ENCODE assay signal across 26 cellular contexts in the genomic region with DNA sequence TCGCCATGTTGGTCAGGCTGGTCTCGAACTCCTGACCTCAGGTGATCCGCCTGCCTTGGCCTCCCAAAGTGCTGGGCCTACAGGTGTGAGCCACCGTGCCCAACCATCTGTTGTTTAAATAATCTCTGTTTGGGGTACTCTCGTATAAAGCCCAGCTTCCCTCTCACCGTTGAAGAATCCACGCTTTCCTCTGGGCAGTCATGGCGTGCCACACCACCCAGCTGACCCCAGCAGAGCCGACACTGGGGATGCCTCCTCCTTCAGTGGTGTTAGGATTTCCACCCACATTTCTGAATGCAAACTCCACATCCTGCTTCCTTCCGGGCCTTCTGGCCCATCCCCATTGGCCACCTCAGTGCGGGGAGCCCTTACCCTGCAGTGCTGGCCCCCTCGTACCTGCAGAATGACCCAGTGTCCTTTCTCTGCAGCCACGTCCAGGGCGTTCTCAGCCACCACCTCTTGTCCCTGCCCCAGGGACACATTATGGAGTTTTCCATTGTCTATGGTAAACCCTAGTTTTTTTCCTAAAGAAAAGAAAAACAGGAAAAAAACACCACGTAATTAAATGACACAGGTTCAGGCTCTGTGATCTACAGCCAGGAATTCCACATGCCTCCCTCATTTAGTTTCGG.
A peak's percentile ranks its signal among the peaks of the same experiment; 100 is the strongest.
DNase-seq lines count a peak whose midpoint lies in the region; ATAC-seq, FAIRE-seq and TF ChIP-seq lines count a peak whose summit lies in the region.
"Had no signal": no experiment of that assay in that cellular context is flagged by ENCODE, and none has a peak within 500 bp of the region (broad histone marks: within the 10 kb centered on the region; RNA-seq: fewer than 3 reads in every experiment).

No MANE protein-coding gene starts in this region.

- H3K36me3 Mint-ChIP-seq in IgD-negative memory B cell = no peaks in the 10 kb centered on the region
- H3K36me3 Mint-ChIP-seq in type B pancreatic cell = no peaks in the 10 kb centered on the region
- H3K36me3 Mint-ChIP-seq: immature natural killer cell had no signal

- no peak for TF ChIP-seq CTCF in type B pancreatic cell (conservative IDR thresholded peaks at IDR 0.05)
- no peak for TF ChIP-seq CTCF in prostate gland (IDR thresholded peaks at IDR 0.05)

- H3K4me3 ChIP-seq in prostate gland = no peak overlapping the region
- H3K4me3 ChIP-seq: BLaER1 treated with 17β-estradiol and CSF1 and Interleukin-3, amounts not matched to agents 10 nM and 100 nM; esophagus muscularis mucosa; left ventricle myocardium inferior; SJSA1 had no signal

- no peaks in the 10 kb centered on the region for H3K4me1 ChIP-seq in prostate gland (replicated peaks)
- H3K4me1 ChIP-seq: SJSA1 had no signal

- H3K4me1 Mint-ChIP-seq in IgD-negative memory B cell (peaks cover 0 to 5% (median 3%) of the 10 kb centered on the region in 3 donors), type B pancreatic cell (ENCODE audit: unreplicated experiment) (peaks cover 10% of the 10 kb centered on the region)

- H3K27ac ChIP-seq in prostate gland = no peak overlapping the region
- H3K27ac ChIP-seq: BLaER1 treated with 17β-estradiol and CSF1 and Interleukin-3, amounts not matched to agents 10 nM and 100 nM; brain microvascular endothelial cell; esophagus muscularis mucosa; left ventricle myocardium inferior; SJSA1; VCaP had no signal

- no peak for FAIRE-seq in GM12891 (lab: Jason Lieb, UNC)
- FAIRE-seq: frontal cortex had no signal

- H3K4me3 Mint-ChIP-seq in IgD-negative memory B cell (peak overlapping the region in 3 of 4 donors; percentile 30 to 79 (median 70)), type B pancreatic cell (no peak overlapping the region)
- H3K4me3 Mint-ChIP-seq: immature natural killer cell had no signal

- no peaks in the 10 kb centered on the region for H3K9me3 ChIP-seq in prostate gland
- H3K9me3 ChIP-seq: BLaER1 treated with 17β-estradiol and CSF1 and Interleukin-3, amounts not matched to agents 10 nM and 100 nM; esophagus muscularis mucosa; left ventricle myocardium inferior; SJSA1 had no signal

- H3K9me3 Mint-ChIP-seq in IgD-negative memory B cell (no peaks in the 10 kb centered on the region), type B pancreatic cell (no peaks in the 10 kb centered on the region)
- H3K9me3 Mint-ChIP-seq: immature natural killer cell had no signal

- WGBS in prostate gland = 81% methylated on average over 16 of the region's 16 CpGs

- H3K27me3 ChIP-seq in prostate gland (replicated peaks; ENCODE audit: insufficient read depth) = no peaks in the 10 kb centered on the region
- H3K27me3 ChIP-seq: BLaER1 treated with 17β-estradiol and CSF1 and Interleukin-3, amounts not matched to agents 10 nM and 100 nM; brain microvascular endothelial cell; SJSA1 had no signal

- H3K36me3 ChIP-seq in prostate gland = no peaks in the 10 kb centered on the region
- H3K36me3 ChIP-seq: BLaER1 treated with 17β-estradiol and CSF1 and Interleukin-3, amounts not matched to agents 10 nM and 100 nM; brain microvascular endothelial cell; esophagus muscularis mucosa; left ventricle myocardium inferior; SJSA1 had no signal

- DNase-seq in Right ventricle myocardium inferior (ENCODE audit: missing footprints) (peak; percentile 26), left ventricle myocardium superior (no peak), islet precursor cell (peak; percentile 56), type B pancreatic cell (ENCODE audit: extremely low spot score, unreplicated experiment) (no peak), prostate gland (ENCODE audit: low spot score) (no peak), GM12891 (ENCODE audit: insufficient read length, low spot score) (no peak), NOMO-1 treated with dmso at 0.1 percent for 144 hours (lab: John Stamatoyannopoulos, UW; ENCODE audit: unreplicated experiment) (no peak)
- DNase-seq: activated CD4-positive, alpha-beta T cell treated with anti-CD3 and anti-CD28 coated beads, Interleukin-2, amount 50 U/mL, for 1 hour; activated CD8-positive, alpha-beta memory T cell treated with anti-CD3 and anti-CD28 coated beads, Interleukin-2, amount 50 U/mL, for 48 hours; brain microvascular endothelial cell; effector memory CD4-positive, alpha-beta T cell; hippocampal formation; IMR-90; left ventricle myocardium inferior; midbrain; NCI-H1105; NCI-H2029; NCI-H69; substantia nigra had no signal

- TF ChIP-seq POLR2A in prostate gland (IDR thresholded peaks at IDR 0.05) = no peak
- no peak for TF ChIP-seq POLR2A in GM12891 (IDR thresholded peaks at IDR 0.05; ENCODE audit: low read depth, low read length)

- ATAC-seq in Right ventricle myocardium inferior = no peak
- no peak for ATAC-seq in left ventricle myocardium superior

- intact Hi-C loops in Right ventricle myocardium inferior (cut with DNase I) = no loop called here
- intact Hi-C loops in left ventricle myocardium superior (cut with micrococcal nuclease) = no loop called here
- intact Hi-C loops in prostate gland (cut with DNase I) = no loop called here

- H3K27me3 Mint-ChIP-seq in IgD-negative memory B cell (peaks cover 8% of the 10 kb centered on the region), type B pancreatic cell (peaks cover 3% of the 10 kb centered on the region)

- peak overlapping the region; percentile 63 to 93 (median 87) for H3K27ac Mint-ChIP-seq in IgD-negative memory B cell
- H3K27ac Mint-ChIP-seq in type B pancreatic cell = peak overlapping the region; percentile 74

TF ChIP-seq in GM12891, 5 proteins besides CTCF, POLR2A, EP300 and RAD21:
- no peak for TF ChIP-seq TAF1 (IDR thresholded peaks at IDR 0.05; ENCODE audit: low read depth, low read length)
- no peak for TF ChIP-seq POU2F2 (IDR thresholded peaks at IDR 0.05; ENCODE audit: low read depth, low read length)
- TF ChIP-seq POLR2AphosphoS5 (IDR thresholded peaks at IDR 0.05; ENCODE audit: low read depth, low read length) = no peak
- no peak for TF ChIP-seq PAX5 (IDR thresholded peaks at IDR 0.05; ENCODE audit: insufficient read depth, low read length, severe bottlenecking)
- no peak for TF ChIP-seq SPI1 (IDR thresholded peaks at IDR 0.05; ENCODE audit: low read depth, low read length)

Comparison
In these comparisons a context has a peak if more than half of its experiments do, and no peak if none do; other contexts are left out.
1. DNase-seq: peak in Right ventricle myocardium inferior (single experiment) and islet precursor cell (single experiment); none in left ventricle myocardium superior (single experiment), type B pancreatic cell (single experiment), prostate gland (single experiment), GM12891 (single experiment) and NOMO-1 treated with dmso at 0.1 percent for 144 hours (single experiment).